ENCODE assay signal across 8 cellular contexts in the genomic region with DNA sequence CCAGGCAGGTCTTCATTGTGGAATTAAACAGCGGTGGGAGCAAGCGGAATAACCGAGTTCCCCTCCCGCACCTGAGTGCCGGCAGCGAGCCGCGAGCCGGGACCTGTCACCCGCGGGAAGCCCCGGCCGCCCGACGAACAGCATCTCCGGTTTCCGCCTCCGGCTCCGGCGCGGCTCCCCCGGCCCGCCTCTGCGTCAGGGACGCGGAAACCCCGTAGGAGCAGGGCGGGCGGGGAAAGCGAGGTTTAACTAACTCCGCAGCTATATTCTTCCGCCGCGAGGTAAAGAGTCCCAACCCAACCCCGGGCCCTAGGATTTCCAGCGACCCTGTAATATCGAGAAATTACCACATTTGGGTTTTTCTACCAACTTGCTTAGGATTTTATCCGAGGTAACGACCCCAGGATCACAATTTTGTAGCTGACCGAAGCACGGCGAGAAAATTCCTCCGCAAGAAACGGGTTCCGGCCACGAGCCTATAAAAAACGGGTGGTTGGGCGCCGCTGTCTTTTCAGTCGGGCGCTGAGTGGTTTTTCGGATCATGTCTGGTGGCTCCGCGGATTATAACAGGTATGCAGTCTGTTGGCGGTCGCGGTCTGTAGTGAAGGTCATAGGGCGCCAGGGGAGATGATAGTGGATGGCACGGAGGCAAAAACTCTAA. TPM values are rescaled to one million over a fixed set of nuclear protein-coding genes. Genes with fewer than 3 reads are reported as not detected.
DNase-seq lines count a peak whose midpoint lies in the region; ATAC-seq and TF ChIP-seq lines count a peak whose summit lies in the region.

A gene (plus strand): TSS at position 508 of the 661 bp plus-strand sequence. CDS start 34 bp downstream, at position 542.

- no peaks in the 10 kb centered on the region for H3K36me3 ChIP-seq in testis (ENCODE audit: low read depth, missing control alignments)

- ATAC-seq in HG02759 (IDR thresholded peaks at IDR 0.05; ENCODE audit: unreplicated experiment): peak; percentile 74
- ATAC-seq in activated naive CD8-positive, alpha-beta T cell treated with anti-CD3 and anti-CD28 coated beads, Interleukin-2, amount 10 ng/mL, durations not matched to agents 7 days and 5 days (ENCODE audit: low read depth): peak; percentile 66

- no peaks in the 10 kb centered on the region for H3K9me3 Mint-ChIP-seq in activated naive CD8-positive, alpha-beta T cell treated with anti-CD3 and anti-CD28 coated beads, Interleukin-2, amount 10 ng/mL, durations not matched to agents 7 days and 5 days
- peaks cover 23% of the 10 kb centered on the region for H3K9me3 Mint-ChIP-seq in glutamatergic neuron (ENCODE audit: unreplicated experiment)
- no peaks in the 10 kb centered on the region for H3K9me3 Mint-ChIP-seq in osteocyte (ENCODE audit: unreplicated experiment)

- H3K27me3 Mint-ChIP-seq in activated naive CD8-positive, alpha-beta T cell treated with anti-CD3 and anti-CD28 coated beads, Interleukin-2, amount 10 ng/mL, durations not matched to agents 7 days and 5 days: no peaks in the 10 kb centered on the region
- H3K27me3 Mint-ChIP-seq in glutamatergic neuron (ENCODE audit: unreplicated experiment): peaks cover 9% of the 10 kb centered on the region
- H3K27me3 Mint-ChIP-seq in osteocyte (ENCODE audit: unreplicated experiment): no peaks in the 10 kb centered on the region

- TF ChIP-seq CTCF in glutamatergic neuron (IDR thresholded peaks at IDR 0.05; ENCODE audit: partially characterized antibody, unreplicated experiment): no peak
- no peak for TF ChIP-seq CTCF in osteocyte (IDR thresholded peaks at IDR 0.05)
- TF ChIP-seq CTCF in testis (IDR thresholded peaks at IDR 0.05): peak in 1 of 3 experiments; percentile 4

- POLR2A ChIA-PET in activated naive CD8-positive, alpha-beta T cell treated with anti-CD3 and anti-CD28 coated beads, Interleukin-2, amount 10 ng/mL, durations not matched to agents 7 days and 5 days (lab: Charles Lee): interaction anchor here (0.6 to 4.6 kb wide), 39 partner anchors 9 to 1189 kb away, joined by 3 to 117 read pairs (median 5); a partner anchor contains a TSS

- DNase-seq in NCI-H1417 treated with DMSO at 0.1 percent for 48 hours (lab: John Stamatoyannopoulos, UW) (peak; percentile 89), SW 1271 (lab: John Stamatoyannopoulos, UW) (peak; percentile 66 to 88), glutamatergic neuron (peak; percentile 92), osteocyte (ENCODE audit: extremely low spot score, unreplicated experiment) (peak; percentile 95), testis (peak; percentile 92)
- DNase-seq in activated naive CD8-positive, alpha-beta T cell treated with anti-CD3 and anti-CD28 coated beads, Interleukin-2, amount 10 ng/mL, durations not matched to agents 7 days and 5 days: peak; percentile 92

- H3K4me3 Mint-ChIP-seq in activated naive CD8-positive, alpha-beta T cell treated with anti-CD3 and anti-CD28 coated beads, Interleukin-2, amount 10 ng/mL, durations not matched to agents 7 days and 5 days: peak within 1 kb of the TSS; percentile 100
- H3K4me3 Mint-ChIP-seq in glutamatergic neuron (ENCODE audit: unreplicated experiment) (peak within 1 kb of the TSS; percentile 97), osteocyte (ENCODE audit: unreplicated experiment) (peak within 1 kb of the TSS; percentile 96)

- peaks cover 18% of the 10 kb centered on the region for H3K4me1 ChIP-seq in testis

- H3K36me3 Mint-ChIP-seq in activated naive CD8-positive, alpha-beta T cell treated with anti-CD3 and anti-CD28 coated beads, Interleukin-2, amount 10 ng/mL, durations not matched to agents 7 days and 5 days: peaks cover 41% of the 10 kb centered on the region
- H3K36me3 Mint-ChIP-seq in glutamatergic neuron (ENCODE audit: unreplicated experiment) (no peaks in the 10 kb centered on the region), osteocyte (ENCODE audit: unreplicated experiment) (peaks cover 41% of the 10 kb centered on the region)

- intact Hi-C loops in testis (cut with DNase I; ENCODE audit: low total_unique reads): no loop called here

- no peaks in the 10 kb centered on the region for H3K9me3 ChIP-seq in testis

- TF ChIP-seq POLR2A in GM10847 (IDR thresholded peaks at IDR 0.05; ENCODE audit: extremely low read depth, insufficient read length) (peak; percentile 99), testis (IDR thresholded peaks at IDR 0.05) (peak; percentile 32)

- no peaks in the 10 kb centered on the region for H3K27me3 ChIP-seq in testis

- 0% methylated on average over 38 to 59 of the region's 59 CpGs for WGBS in testis, 2 donors

- H3K27ac ChIP-seq in testis: peak within 1 kb of the TSS; percentile 100

- peaks cover 39% of the 10 kb centered on the region for H3K4me1 Mint-ChIP-seq in activated naive CD8-positive, alpha-beta T cell treated with anti-CD3 and anti-CD28 coated beads, Interleukin-2, amount 10 ng/mL, durations not matched to agents 7 days and 5 days
- H3K4me1 Mint-ChIP-seq in glutamatergic neuron (ENCODE audit: low read depth, unreplicated experiment) (peaks cover 17% of the 10 kb centered on the region), osteocyte (ENCODE audit: unreplicated experiment) (peaks cover 46% of the 10 kb centered on the region)

- H3K4me3 ChIP-seq in testis: peak within 1 kb of the TSS; percentile 98 to 99

- H3K27ac Mint-ChIP-seq in activated naive CD8-positive, alpha-beta T cell treated with anti-CD3 and anti-CD28 coated beads, Interleukin-2, amount 10 ng/mL, durations not matched to agents 7 days and 5 days: peak within 1 kb of the TSS; percentile 99
- peak within 1 kb of the TSS; percentile 100 for H3K27ac Mint-ChIP-seq in glutamatergic neuron (ENCODE audit: unreplicated experiment)
- peak within 1 kb of the TSS; percentile 100 for H3K27ac Mint-ChIP-seq in osteocyte (ENCODE audit: unreplicated experiment)

RNA-seq across cellular contexts. Expression of the gene that starts here (rescaled TPM):
- total RNA-seq in activated naive CD8-positive, alpha-beta T cell treated with anti-CD3 and anti-CD28 coated beads, Interleukin-2, amount 10 ng/mL, durations not matched to agents 7 days and 5 days: 100 to 1,000 TPM; 479 to 483 TPM
- total RNA-seq in glutamatergic neuron (ENCODE audit: unreplicated experiment) (441 TPM), osteocyte (356 and 408 TPM in 2 replicates), testis (100 to 1,000 TPM; 275 to 283 TPM)
- polyA plus RNA-seq in testis (ENCODE audit: insufficient read depth, low read depth, low replicate concordance): 357 TPM

Comparison
In these comparisons a context has a peak if more than half of its experiments do, and no peak if none do; other contexts are left out.
1. Peak in every context shown above with its lines: DNase-seq, ATAC-seq, H3K4me3 ChIP-seq and H3K27ac ChIP-seq.